ENCODE assay signal across 34 cellular contexts in genomic region chr19:45978156-45978555, GRCh38. TPM values are rescaled to one million over a fixed set of nuclear protein-coding genes. Genes with fewer than 3 reads are reported as not detected.
"Had no signal": no experiment of that assay in that cellular context is flagged by ENCODE, and none has a peak within 500 bp of the region (broad histone marks: within the 10 kb centered on the region; RNA-seq: fewer than 3 reads in every experiment).

No MANE protein-coding gene starts in this region.

- DNase-seq: cortex of kidney; effector memory CD8-positive, alpha-beta T cell; erythroblast; esophagus squamous epithelium; foreskin melanocyte; glutamatergic neuron; heart right ventricle; hippocampal formation; left cardiac atrium; left lung; mesendoderm; midbrain; naive thymus-derived CD4-positive, alpha-beta T cell; occipital lobe; ovary; posterior cingulate gyrus; psoas muscle; right cardiac atrium; spleen; stimulated activated CD4-positive, alpha-beta T cell treated with anti-CD3 and anti-CD28 coated beads, Interleukin-2, amount 100 ng/mL, for 48 hours; stimulated activated naive B cell treated with anti-CD40 and anti-IgM and Interleukin-4, amounts not matched to agents 10 μg/mL and 1 μg/mL and 100 μg/mL, for 72 hours; transverse colon; upper lobe of right lung; uterus had no signal

- FAIRE-seq: endometrium, islet of Langerhans had no signal

- H3K27ac ChIP-seq: esophagus squamous epithelium, heart right ventricle, left lung, ovary, psoas muscle, skin epidermis, spleen, suprapubic skin, transverse colon, upper lobe of right lung, uterus had no signal

- H3K27me3 ChIP-seq: ovary, uterus had no signal

- H3K9me3 ChIP-seq: esophagus squamous epithelium, heart right ventricle, left lung, ovary, psoas muscle, spleen, suprapubic skin, transverse colon, upper lobe of right lung, uterus had no signal

- ATAC-seq: effector memory CD8-positive, alpha-beta T cell; heart right ventricle; left cardiac atrium; left lung; naive thymus-derived CD4-positive, alpha-beta T cell; psoas muscle; right cardiac atrium; stimulated activated naive B cell treated with anti-CD40 and anti-IgM and Interleukin-4, amounts not matched to agents 10 μg/mL and 1 μg/mL and 100 μg/mL, for 72 hours; upper lobe of right lung had no signal

- H3K36me3 ChIP-seq: esophagus squamous epithelium, heart right ventricle, left lung, ovary, spleen, suprapubic skin, transverse colon, upper lobe of right lung, uterus had no signal

- H3K4me3 ChIP-seq: esophagus squamous epithelium, heart right ventricle, left lung, ovary, psoas muscle, skin epidermis, spleen, suprapubic skin, transverse colon, upper lobe of right lung, uterus had no signal

- H3K4me1 ChIP-seq: heart right ventricle, psoas muscle, upper lobe of right lung, uterus had no signal

RNA-seq across cellular contexts. Expression of gene NOVA2, which starts 4.5 kb away (rescaled TPM):
- polyA plus RNA-seq: naive thymus-derived CD4-positive, alpha-beta T cell had no signal

RNA-seq across cellular contexts. Expression of gene PGLYRP1, which starts 44.7 kb away (rescaled TPM):
- total RNA-seq: dermis microvascular lymphatic vessel endothelial cell; esophagus squamous epithelium; kidney epithelial cell; lower leg skin; lung microvascular endothelial cell; mucosa of gallbladder; naive thymus-derived CD4-positive, alpha-beta T cell; occipital lobe; ovary; renal cortical epithelial cell; right cardiac atrium; suprapubic skin; transverse colon; uterus had no signal
- polyA plus RNA-seq: naive thymus-derived CD4-positive, alpha-beta T cell; ovary; right cardiac atrium had no signal
